8 cellular contexts compared by ENCODE assay signal in genomic region chr14:41604793-41605534, GRCh38. TPM values are rescaled to one million over a fixed set of nuclear protein-coding genes. Genes with fewer than 3 reads are reported as not detected.
DNase-seq lines count a peak whose midpoint lies in the region; ATAC-seq and TF ChIP-seq lines count a peak whose summit lies in the region.

No MANE protein-coding gene starts in this region.

- peak overlapping the region; percentile 52 for H3K27ac ChIP-seq in GM23248
- H3K27ac ChIP-seq in CD4-positive, alpha-beta T cell (ENCODE audit: low read depth, low read length) = no peak overlapping the region

- WGBS in GM23248 (ENCODE audit: low coverage in 1 of 2, low lambda C conversion rate in 2 of 2, missing lambda C conversion rate in 2 of 2), 2 experiments = 1% methylated on average over 29 of the region's 29 CpGs

- H3K4me3 Mint-ChIP-seq in stimulated activated naive B cell treated with anti-CD40 and anti-IgM and Interleukin-4, amounts not matched to agents 10 μg/mL and 1 μg/mL and 100 μg/mL, for 72 hours = no peak overlapping the region
- no peak overlapping the region for H3K4me3 Mint-ChIP-seq in CD4-positive, alpha-beta T cell

- peaks cover 2% of the 10 kb centered on the region; the same call in 1 of the 2 replicates for H3F3A ChIP-seq in GM23248 (ENCODE audit: insufficient read depth)

- H4K20me1 ChIP-seq in GM23248 (ENCODE audit: insufficient read depth) = no peaks in the 10 kb centered on the region

- H3K4me1 Mint-ChIP-seq in stimulated activated naive B cell treated with anti-CD40 and anti-IgM and Interleukin-4, amounts not matched to agents 10 μg/mL and 1 μg/mL and 100 μg/mL, for 72 hours = peaks cover 25 to 35% of the 10 kb centered on the region in 2 donors
- peaks cover 19% of the 10 kb centered on the region for H3K4me1 Mint-ChIP-seq in CD4-positive, alpha-beta T cell (ENCODE audit: low read depth)

- POLR2A ChIA-PET in CD4-positive, alpha-beta T cell (lab: Charles Lee) = no interaction called here

- peak overlapping the region; percentile 98 for H2AFZ ChIP-seq in GM23248

- H3K27me3 ChIP-seq in GM23248 (replicated peaks; ENCODE audit: insufficient read depth) = peaks cover 11% of the 10 kb centered on the region; the same call in 1 of the 2 replicates
- peaks cover 62% of the 10 kb centered on the region for H3K27me3 ChIP-seq in CD4-positive, alpha-beta T cell (ENCODE audit: control insufficient read depth, insufficient read depth, low read length)

- H3K9me2 ChIP-seq in GM23248 (ENCODE audit: insufficient read depth) = no peaks in the 10 kb centered on the region

- peak; percentile 88 for DNase-seq in GM23248
- DNase-seq in NCI-H82 treated with DMSO at 0.1 percent for 48 hours (lab: John Stamatoyannopoulos, UW; ENCODE audit: unreplicated experiment) = peak; percentile 36
- peak; percentile 76 for DNase-seq in fibroblast of villous mesenchyme (ENCODE audit: low read depth)
- DNase-seq in occipital lobe (lab: John Stamatoyannopoulos, UW) = peak; percentile 37
- no peak for DNase-seq in stimulated activated naive B cell treated with anti-CD40 and anti-IgM and Interleukin-4, amounts not matched to agents 10 μg/mL and 1 μg/mL and 100 μg/mL, for 72 hours
- DNase-seq in NCI-H526 treated with DMSO at 0.1 percent for 48 hours (lab: John Stamatoyannopoulos, UW) = no peak
- no peak for DNase-seq in CD4-positive, alpha-beta T cell

- in situ Hi-C loops in GM23248 (cut with MboI) = no loop called here

- no peaks in the 10 kb centered on the region for H3K79me2 ChIP-seq in GM23248 (ENCODE audit: insufficient read depth)

- H3K9me3 ChIP-seq in GM23248 (ENCODE audit: low read depth) = no peaks in the 10 kb centered on the region
- H3K9me3 ChIP-seq in CD4-positive, alpha-beta T cell (ENCODE audit: control insufficient read depth, low read length) = no peaks in the 10 kb centered on the region

- TF ChIP-seq CTCF in fibroblast of villous mesenchyme (IDR thresholded peaks at IDR 0.05; ENCODE audit: insufficient read depth, low read depth, low read length) = no peak
- no peak for TF ChIP-seq CTCF in CD4-positive, alpha-beta T cell (IDR thresholded peaks at IDR 0.05)

- no peak overlapping the region for H3K27ac Mint-ChIP-seq in stimulated activated naive B cell treated with anti-CD40 and anti-IgM and Interleukin-4, amounts not matched to agents 10 μg/mL and 1 μg/mL and 100 μg/mL, for 72 hours
- no peak overlapping the region for H3K27ac Mint-ChIP-seq in CD4-positive, alpha-beta T cell

- ATAC-seq in stimulated activated naive B cell treated with anti-CD40 and anti-IgM and Interleukin-4, amounts not matched to agents 10 μg/mL and 1 μg/mL and 100 μg/mL, for 72 hours (replicated peaks) = no peak
- ATAC-seq in HG03025 (IDR thresholded peaks at IDR 0.05; ENCODE audit: low FRiP score, unreplicated experiment) = no peak
- ATAC-seq in CD4-positive, alpha-beta T cell (ENCODE audit: poor library complexity) = no peak

- no peaks in the 10 kb centered on the region for H3K36me3 ChIP-seq in GM23248 (ENCODE audit: low read depth)

- H3K4me2 ChIP-seq in GM23248 (ENCODE audit: unreplicated experiment) = peak overlapping the region; percentile 91

- peaks cover 27% of the 10 kb centered on the region for H3K4me1 ChIP-seq in GM23248 (ENCODE audit: insufficient read depth)

- H3K27me3 Mint-ChIP-seq in stimulated activated naive B cell treated with anti-CD40 and anti-IgM and Interleukin-4, amounts not matched to agents 10 μg/mL and 1 μg/mL and 100 μg/mL, for 72 hours = peaks cover 58 to 69% of the 10 kb centered on the region in 2 donors
- peaks cover 68% of the 10 kb centered on the region for H3K27me3 Mint-ChIP-seq in CD4-positive, alpha-beta T cell

- H3K9ac ChIP-seq in GM23248 = peak overlapping the region; percentile 76

- CTCF ChIA-PET in CD4-positive, alpha-beta T cell (lab: Charles Lee) = no interaction called here

- H3K36me3 Mint-ChIP-seq in stimulated activated naive B cell treated with anti-CD40 and anti-IgM and Interleukin-4, amounts not matched to agents 10 μg/mL and 1 μg/mL and 100 μg/mL, for 72 hours = no peaks in the 10 kb centered on the region
- H3K36me3 Mint-ChIP-seq in CD4-positive, alpha-beta T cell (ENCODE audit: low read depth) = no peaks in the 10 kb centered on the region

- intact Hi-C loops in CD4-positive, alpha-beta T cell (cut with DNase I, micrococcal nuclease) = no loop called here

- peak overlapping the region; percentile 80 for H3K4me3 ChIP-seq in GM23248
- peak overlapping the region; percentile 64 for H3K4me3 ChIP-seq in fibroblast of villous mesenchyme (ENCODE audit: low read depth, low read length)

- H3K9me3 Mint-ChIP-seq in stimulated activated naive B cell treated with anti-CD40 and anti-IgM and Interleukin-4, amounts not matched to agents 10 μg/mL and 1 μg/mL and 100 μg/mL, for 72 hours = no peaks in the 10 kb centered on the region
- no peaks in the 10 kb centered on the region for H3K9me3 Mint-ChIP-seq in CD4-positive, alpha-beta T cell

RNA-seq across cellular contexts. Expression of gene LRFN5, which starts 1.7 kb away (rescaled TPM):
- total RNA-seq in GM23248 (2014; rRNA removed; shearing (Covaris generic)) = 0.54 and 2.1 TPM in 2 replicates
- polyA plus RNA-seq in GM23248 (2016; fragmentation: Nextera tagmentation; extraction: Ambion mirVana) = 0.43 and 0.54 TPM in 2 replicates
- total RNA-seq in fibroblast of villous mesenchyme (0.97 and 1.7 TPM in 2 replicates), occipital lobe (93.0 TPM)
- not detected for total RNA-seq in CD4-positive, alpha-beta T cell

Comparison
In these comparisons a context has a peak if more than half of its experiments do, and no peak if none do; other contexts are left out.
1. DNase-seq: peak in GM23248 (single experiment), NCI-H82 treated with DMSO at 0.1 percent for 48 hours (single experiment), fibroblast of villous mesenchyme (single experiment) and occipital lobe (single experiment); none in stimulated activated naive B cell treated with anti-CD40 and anti-IgM and Interleukin-4, amounts not matched to agents 10 μg/mL and 1 μg/mL and 100 μg/mL, for 72 hours (single experiment), NCI-H526 treated with DMSO at 0.1 percent for 48 hours (single experiment) and CD4-positive, alpha-beta T cell (0 of 10).
2. RNA of gene LRFN5, which starts 1.7 kb away (total RNA-seq): 93.0 TPM in occipital lobe (single experiment); 0.97 to 1.7 TPM in fibroblast of villous mesenchyme, 0.54 to 2.1 TPM in GM23248 and not detected in CD4-positive, alpha-beta T cell; every median in the first group is over 10 times any median in the second.